30 cellular contexts compared by ENCODE assay signal in the genomic region with DNA sequence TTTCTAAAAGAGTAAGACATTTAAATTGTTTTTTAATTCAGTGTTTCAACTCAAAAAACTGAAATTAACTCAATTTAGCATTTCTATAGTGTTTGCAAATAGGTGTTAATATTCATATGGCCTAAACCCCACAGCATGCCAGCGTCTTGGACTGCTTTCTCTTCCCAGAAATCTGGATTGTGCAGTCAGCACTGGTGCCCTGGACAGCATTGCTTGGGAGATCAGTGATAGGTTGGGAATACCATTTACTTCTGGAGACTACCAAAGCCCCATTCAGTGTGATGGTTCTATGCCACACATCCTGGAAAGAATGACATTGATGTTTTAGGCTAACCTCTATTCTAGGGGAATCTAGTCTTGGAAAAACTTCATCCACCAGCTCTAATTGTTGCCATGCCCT.
"Had no signal": no experiment of that assay in that cellular context is flagged by ENCODE, and none has a peak within 500 bp of the region (broad histone marks: within the 10 kb centered on the region; RNA-seq: fewer than 3 reads in every experiment).

No MANE protein-coding gene starts in this region.

- H3K4me1 Mint-ChIP-seq: immature natural killer cell; mesothelial cell of epicardium; naive thymus-derived CD4-positive, alpha-beta T cell; nephron; stimulated activated naive CD8-positive, alpha-beta T cell treated with anti-CD3 and anti-CD28 coated beads, Interleukin-15, amount 100 ng/mL, for 72 hours had no signal

- H3K27ac ChIP-seq: dorsolateral prefrontal cortex, foreskin keratinocyte, gastroesophageal sphincter, heart right ventricle, neural progenitor cell, parathyroid adenoma, right lobe of liver, suprapubic skin, transverse colon, upper lobe of right lung, uterus had no signal

- DNase-seq: dorsolateral prefrontal cortex; effector CD4-positive, alpha-beta T cell; foreskin keratinocyte; heart right ventricle; hippocampal formation; immature natural killer cell; islet precursor cell; kidney glomerular epithelial cell; mesenchymal stem cell; naive thymus-derived CD4-positive, alpha-beta T cell; right lobe of liver; stimulated activated CD4-positive, alpha-beta T cell treated with anti-CD3 and anti-CD28 coated beads, Interleukin-12 subunit alpha, Interleukin-12 subunit beta, amount 100 ng/mL, for 4 hours; stimulated activated CD4-positive, alpha-beta T cell treated with anti-CD3 and anti-CD28 coated beads, Interleukin-1b, Interleukin-23, amount 100 ng/mL, for 48 hours; stimulated activated CD4-positive, alpha-beta T cell treated with anti-CD3 and anti-CD28 coated beads, Interleukin-4, amount 100 ng/mL, for 1 hour; stimulated activated CD8-positive, alpha-beta memory T cell treated with anti-CD3 and anti-CD28 coated beads, Interleukin-4, amount 100 ng/mL, for 48 hours; stimulated activated naive CD4-positive, alpha-beta T cell; stimulated activated naive CD8-positive, alpha-beta T cell treated with anti-CD3 and anti-CD28 coated beads, Interleukin-15, amount 100 ng/mL, for 72 hours; transverse colon; upper lobe of right lung; uterus had no signal

- H3K9me3 Mint-ChIP-seq: mesothelial cell of epicardium; nephron; neural progenitor cell; stimulated activated naive CD8-positive, alpha-beta T cell treated with anti-CD3 and anti-CD28 coated beads, Interleukin-15, amount 100 ng/mL, for 72 hours had no signal

- H3K4me3 ChIP-seq: dorsolateral prefrontal cortex, gastroesophageal sphincter, heart right ventricle, neural progenitor cell, right lobe of liver, smooth muscle cell, suprapubic skin, transverse colon, upper lobe of right lung, uterus had no signal

- H3K4me1 ChIP-seq: foreskin keratinocyte, gastroesophageal sphincter, heart right ventricle, neural progenitor cell, parathyroid adenoma, right lobe of liver, suprapubic skin, upper lobe of right lung, uterus had no signal

- H3K36me3 Mint-ChIP-seq: immature natural killer cell, mesothelial cell of epicardium, neural progenitor cell had no signal

- ATAC-seq: foreskin keratinocyte; gastroesophageal sphincter; heart right ventricle; left lobe of liver; naive thymus-derived CD4-positive, alpha-beta T cell; right lobe of liver; stimulated activated naive CD8-positive, alpha-beta T cell treated with anti-CD3 and anti-CD28 coated beads, Interleukin-15, amount 100 ng/mL, for 72 hours had no signal

- H3K4me2 ChIP-seq: neural progenitor cell, smooth muscle cell had no signal

- H3K36me3 ChIP-seq: gastroesophageal sphincter, heart right ventricle, neural progenitor cell, right lobe of liver, suprapubic skin, transverse colon, upper lobe of right lung, uterus had no signal

- H3K27ac Mint-ChIP-seq: immature natural killer cell; mesothelial cell of epicardium; naive thymus-derived CD4-positive, alpha-beta T cell; nephron; neural progenitor cell; progenitor cell of endocrine pancreas; stimulated activated naive CD8-positive, alpha-beta T cell treated with anti-CD3 and anti-CD28 coated beads, Interleukin-15, amount 100 ng/mL, for 72 hours had no signal

- H3K27me3 Mint-ChIP-seq: progenitor cell of endocrine pancreas had no signal

- H3K9me3 ChIP-seq: gastroesophageal sphincter, heart right ventricle, right lobe of liver, suprapubic skin, transverse colon, upper lobe of right lung, uterus had no signal

- FAIRE-seq: colon had no signal

- H3K4me3 Mint-ChIP-seq: immature natural killer cell; mesothelial cell of epicardium; naive thymus-derived CD4-positive, alpha-beta T cell; nephron; neural progenitor cell; stimulated activated naive CD8-positive, alpha-beta T cell treated with anti-CD3 and anti-CD28 coated beads, Interleukin-15, amount 100 ng/mL, for 72 hours had no signal
